Comparison of ENCODE assay signal across 1 cellular context in genomic region chr14:21528381-21529348, GRCh38.
TF ChIP-seq lines count a peak whose summit lies in the region.

No MANE protein-coding gene starts in this region.

TF ChIP-seq in K562, 482 proteins besides CTCF, POLR2A, EP300 and RAD21 (continued from another document and continues in another):
- TF ChIP-seq ZBTB40 (IDR thresholded peaks at IDR 0.05) (no peak), ZBTB40 (CRISPR knock-in tag; IDR thresholded peaks at IDR 0.05) (no peak), GABPA (tag; conservative IDR thresholded peaks at IDR 0.05; ENCODE audit: low read depth) (0 out of 2 replicates have a peak, but pooled peaks have one; percentile 21), NCOA6 (IDR thresholded peaks at IDR 0.05) (no peak), CCNT2 (IDR thresholded peaks at IDR 0.05; ENCODE audit: borderline replicate concordance, extremely low read depth, insufficient read length, low read depth, low read length) (no peak), ZNF407 (IDR thresholded peaks at IDR 0.05; ENCODE audit: low read depth) (no peak), JUN (IDR thresholded peaks at IDR 0.05; ENCODE audit: borderline replicate concordance, low read depth, low read length) (peak; percentile 78), JUN (CRISPR knock-in tag; IDR thresholded peaks at IDR 0.05; ENCODE audit: borderline replicate concordance) (no peak), NFIC (IDR thresholded peaks at IDR 0.05) (0 out of 2 replicates have a peak, but pooled peaks have one; percentile 26), PHTF2 (CRISPR knock-in tag; IDR thresholded peaks at IDR 0.05) (no peak), MXD1 (CRISPR knock-in tag; IDR thresholded peaks at IDR 0.05; ENCODE audit: borderline replicate concordance, poor library complexity, severe bottlenecking) (no peak), PHB (CRISPR knock-in tag; IDR thresholded peaks at IDR 0.05) (no peak), LEF1 (IDR thresholded peaks at IDR 0.05) (peak; percentile 30; the same call in 1 of the 2 replicates), CTCFL (IDR thresholded peaks at IDR 0.05; ENCODE audit: borderline replicate concordance, insufficient read depth, low read depth, low read length, poor library complexity, severe bottlenecking) (no peak), MYC (IDR thresholded peaks at IDR 0.05; ENCODE audit: low read depth, low read length) (0 out of 2 replicates have a peak, but pooled peaks have one; percentile 17), MYC (CRISPR knock-in tag; IDR thresholded peaks at IDR 0.05; ENCODE audit: borderline replicate concordance, low read depth) (no peak), GATA2 (CRISPR knock-in tag; IDR thresholded peaks at IDR 0.05) (peak; percentile 66), RAD51 (IDR thresholded peaks at IDR 0.05; ENCODE audit: borderline replicate concordance, low read depth) (no peak), SP1 (CRISPR knock-in tag; IDR thresholded peaks at IDR 0.05) (0 out of 2 replicates have a peak, but pooled peaks have one; percentile 21), SMARCA4 (IDR thresholded peaks at IDR 0.05) (peak; percentile 42; the same call in 1 of the 2 replicates), SNRNP70 (optimal IDR thresholded peaks at IDR 0.05; ENCODE audit: low read depth, low read length) (no peak), TRIM24 (IDR thresholded peaks at IDR 0.05) (peak in 1 of 2 experiments; percentile 16; a peak in 1 of 4 replicates), ATF1 (CRISPR knock-in tag; IDR thresholded peaks at IDR 0.05) (no peak), ATF1 (tag; IDR thresholded peaks at IDR 0.05) (peak; percentile 38; the same call in 1 of the 2 replicates), DPF2 (IDR thresholded peaks at IDR 0.05) (peak; percentile 44; the same call in 1 of the 2 replicates), FOXA1 (IDR thresholded peaks at IDR 0.05; ENCODE audit: borderline replicate concordance) (no peak), DNMT1 (IDR thresholded peaks at IDR 0.05) (no peak), FOSL1 (tag; conservative IDR thresholded peaks at IDR 0.05) (peak; percentile 67), HDAC8 (tag; IDR thresholded peaks at IDR 0.05) (no peak)
- TF ChIP-seq, protein P1, sequence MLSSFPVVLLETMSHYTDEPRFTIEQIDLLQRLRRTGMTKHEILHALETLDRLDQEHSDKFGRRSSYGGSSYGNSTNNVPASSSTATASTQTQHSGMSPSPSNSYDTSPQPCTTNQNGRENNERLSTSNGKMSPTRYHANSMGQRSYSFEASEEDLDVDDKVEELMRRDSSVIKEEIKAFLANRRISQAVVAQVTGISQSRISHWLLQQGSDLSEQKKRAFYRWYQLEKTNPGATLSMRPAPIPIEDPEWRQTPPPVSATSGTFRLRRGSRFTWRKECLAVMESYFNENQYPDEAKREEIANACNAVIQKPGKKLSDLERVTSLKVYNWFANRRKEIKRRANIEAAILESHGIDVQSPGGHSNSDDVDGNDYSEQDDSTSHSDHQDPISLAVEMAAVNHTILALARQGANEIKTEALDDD (IDR thresholded peaks at IDR 0.05), result peak; percentile 75
- TF ChIP-seq, protein P2, sequence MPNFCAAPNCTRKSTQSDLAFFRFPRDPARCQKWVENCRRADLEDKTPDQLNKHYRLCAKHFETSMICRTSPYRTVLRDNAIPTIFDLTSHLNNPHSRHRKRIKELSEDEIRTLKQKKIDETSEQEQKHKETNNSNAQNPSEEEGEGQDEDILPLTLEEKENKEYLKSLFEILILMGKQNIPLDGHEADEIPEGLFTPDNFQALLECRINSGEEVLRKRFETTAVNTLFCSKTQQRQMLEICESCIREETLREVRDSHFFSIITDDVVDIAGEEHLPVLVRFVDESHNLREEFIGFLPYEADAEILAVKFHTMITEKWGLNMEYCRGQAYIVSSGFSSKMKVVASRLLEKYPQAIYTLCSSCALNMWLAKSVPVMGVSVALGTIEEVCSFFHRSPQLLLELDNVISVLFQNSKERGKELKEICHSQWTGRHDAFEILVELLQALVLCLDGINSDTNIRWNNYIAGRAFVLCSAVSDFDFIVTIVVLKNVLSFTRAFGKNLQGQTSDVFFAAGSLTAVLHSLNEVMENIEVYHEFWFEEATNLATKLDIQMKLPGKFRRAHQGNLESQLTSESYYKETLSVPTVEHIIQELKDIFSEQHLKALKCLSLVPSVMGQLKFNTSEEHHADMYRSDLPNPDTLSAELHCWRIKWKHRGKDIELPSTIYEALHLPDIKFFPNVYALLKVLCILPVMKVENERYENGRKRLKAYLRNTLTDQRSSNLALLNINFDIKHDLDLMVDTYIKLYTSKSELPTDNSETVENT (CRISPR knock-in tag; IDR thresholded peaks at IDR 0.05), result no peak
- TF ChIP-seq, protein P3, sequence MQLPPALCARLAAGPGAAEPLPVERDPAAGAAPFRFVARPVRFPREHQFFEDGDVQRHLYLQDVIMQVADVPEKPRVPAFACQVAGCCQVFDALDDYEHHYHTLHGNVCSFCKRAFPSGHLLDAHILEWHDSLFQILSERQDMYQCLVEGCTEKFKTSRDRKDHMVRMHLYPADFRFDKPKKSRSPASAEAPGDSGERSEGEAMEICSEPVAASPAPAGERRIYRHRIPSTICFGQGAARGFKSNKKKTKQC (CRISPR knock-in tag; IDR thresholded peaks at IDR 0.05), result no peak
